24 cellular contexts compared by ENCODE assay signal in genomic region chr3:56025316-56025715, GRCh38.
DNase-seq lines count a peak whose midpoint lies in the region; ATAC-seq and TF ChIP-seq lines count a peak whose summit lies in the region.
"Had no signal": no experiment of that assay in that cellular context is flagged by ENCODE, and none has a peak within 500 bp of the region (broad histone marks: within the 10 kb centered on the region; RNA-seq: fewer than 3 reads in every experiment).

No MANE protein-coding gene starts in this region.

- DNase-seq in COLO668 (lab: John Stamatoyannopoulos, UW; ENCODE audit: unreplicated experiment): peak; percentile 3
- peak; percentile 70 to 76 for DNase-seq in HAP-1 (ENCODE audit: low spot score in 2 of 2)
- peak; percentile 3 for DNase-seq in NCI-H345 treated with DMSO at 0.1 percent for 48 hours (lab: John Stamatoyannopoulos, UW; ENCODE audit: unreplicated experiment)
- DNase-seq in transverse colon: no peak
- DNase-seq in stimulated activated CD4-positive, alpha-beta T cell treated with anti-CD3 and anti-CD28 coated beads, Interleukin-15, amount 100 ng/mL, for 24 hours: no peak
- no peak for DNase-seq in naive thymus-derived CD8-positive, alpha-beta T cell
- DNase-seq: activated CD4-positive, alpha-beta memory T cell treated with anti-CD3 and anti-CD28 coated beads, Interleukin-2, amount 10 ng/mL, durations not matched to agents 7 days and 5 days; activated CD4-positive, CD25-positive, alpha-beta regulatory T cell treated with anti-CD3 and anti-CD28 coated beads, Interleukin-2, amount 50 U/mL, for 72 hours; activated naive CD8-positive, alpha-beta T cell treated with anti-CD3 and anti-CD28 coated beads, Interleukin-2, amount 10 ng/mL, durations not matched to agents 7 days and 5 days; GM23248; HFFc6; KG1; left ventricle myocardium superior; MM.1S; naive B cell; NCI-H187 treated with DMSO at 0.1 percent for 48 hours; NCI-H510A; psoas muscle; stimulated activated naive B cell treated with anti-CD40 and anti-IgM and Interleukin-4, amounts not matched to agents 10 μg/mL and 1 μg/mL and 100 μg/mL, for 72 hours; uterus had no signal

- H3K36me3 ChIP-seq in HAP-1 (replicated peaks): no peaks in the 10 kb centered on the region
- H3K36me3 ChIP-seq in transverse colon: no peaks in the 10 kb centered on the region
- H3K36me3 ChIP-seq: SJSA1, suprapubic skin, uterus had no signal

- H3K4me1 Mint-ChIP-seq in brain: peaks cover 20% of the 10 kb centered on the region
- H3K4me1 Mint-ChIP-seq in naive thymus-derived CD8-positive, alpha-beta T cell: no peaks in the 10 kb centered on the region
- H3K4me1 Mint-ChIP-seq: activated CD4-positive, alpha-beta memory T cell treated with anti-CD3 and anti-CD28 coated beads, Interleukin-2, amount 10 ng/mL, durations not matched to agents 7 days and 5 days; activated naive CD8-positive, alpha-beta T cell treated with anti-CD3 and anti-CD28 coated beads, Interleukin-2, amount 10 ng/mL, durations not matched to agents 7 days and 5 days; naive B cell; stimulated activated naive B cell treated with anti-CD40 and anti-IgM and Interleukin-4, amounts not matched to agents 10 μg/mL and 1 μg/mL and 100 μg/mL, for 72 hours had no signal

- in situ Hi-C loops in HAP-1 (cut with MboI; ENCODE audit: low sequenced_read_pairs): no loop called here
- in situ Hi-C loops in transverse colon (cut with MboI; ENCODE audit: low pct_ligation_motif_present in 1 of 4, low pct_unique_long_range_greater_than_20kb in 1 of 4, low sequenced_read_pairs in 3 of 4): loop anchor here in 1 of 4 donors (25.0 kb wide), 1 partner anchor 538 kb away; the partner anchor contains the start of gene WNT5A

- H3K27me3 ChIP-seq in HAP-1 (ENCODE audit: low read depth) (no peaks in the 10 kb centered on the region), transverse colon (peaks cover 4% of the 10 kb centered on the region)
- H3K27me3 ChIP-seq: SJSA1, suprapubic skin, uterus had no signal

- H3K4me3 ChIP-seq in HAP-1 (no peak overlapping the region), transverse colon (no peak overlapping the region)
- H3K4me3 ChIP-seq: GM23248, psoas muscle, SJSA1, suprapubic skin, uterus had no signal

- POLR2A ChIA-PET in naive thymus-derived CD8-positive, alpha-beta T cell (lab: Charles Lee): no interaction called here

- H3K9me3 ChIP-seq in HAP-1: no peaks in the 10 kb centered on the region
- no peaks in the 10 kb centered on the region for H3K9me3 ChIP-seq in transverse colon
- H3K9me3 ChIP-seq: psoas muscle, SJSA1, suprapubic skin, uterus had no signal

- TF ChIP-seq CTCF in brain (conservative IDR thresholded peaks at IDR 0.05): no peak
- no peak for TF ChIP-seq CTCF in transverse colon (IDR thresholded peaks at IDR 0.05)

- H3K4me1 ChIP-seq in HAP-1 (peaks cover 8% of the 10 kb centered on the region), transverse colon (no peaks in the 10 kb centered on the region)
- H3K4me1 ChIP-seq: psoas muscle, SJSA1, suprapubic skin, uterus had no signal

- 56 to 79% methylated on average over 1 of the region's 1 CpG for WGBS in transverse colon (ENCODE audit: low coverage in 1 of 2), 2 donors

- H3K36me3 Mint-ChIP-seq in brain: peaks cover under 1% of the 10 kb centered on the region
- no peaks in the 10 kb centered on the region for H3K36me3 Mint-ChIP-seq in naive thymus-derived CD8-positive, alpha-beta T cell
- H3K36me3 Mint-ChIP-seq: activated naive CD8-positive, alpha-beta T cell treated with anti-CD3 and anti-CD28 coated beads, Interleukin-2, amount 10 ng/mL, durations not matched to agents 7 days and 5 days; naive B cell; stimulated activated naive B cell treated with anti-CD40 and anti-IgM and Interleukin-4, amounts not matched to agents 10 μg/mL and 1 μg/mL and 100 μg/mL, for 72 hours had no signal

- no peaks in the 10 kb centered on the region for H3K27me3 Mint-ChIP-seq in brain
- H3K27me3 Mint-ChIP-seq in naive thymus-derived CD8-positive, alpha-beta T cell: peaks cover 0 to 10% (median 3%) of the 10 kb centered on the region in 5 donors
- H3K27me3 Mint-ChIP-seq: activated CD4-positive, alpha-beta memory T cell treated with anti-CD3 and anti-CD28 coated beads, Interleukin-2, amount 10 ng/mL, durations not matched to agents 7 days and 5 days; stimulated activated naive B cell treated with anti-CD40 and anti-IgM and Interleukin-4, amounts not matched to agents 10 μg/mL and 1 μg/mL and 100 μg/mL, for 72 hours had no signal

- ATAC-seq in HG03025 (IDR thresholded peaks at IDR 0.05; ENCODE audit: low FRiP score, unreplicated experiment): no peak
- no peak for ATAC-seq in naive thymus-derived CD8-positive, alpha-beta T cell
- ATAC-seq: left ventricle myocardium superior; psoas muscle; stimulated activated naive B cell treated with anti-CD40 and anti-IgM and Interleukin-4, amounts not matched to agents 10 μg/mL and 1 μg/mL and 100 μg/mL, for 72 hours had no signal

- no peak for TF ChIP-seq EP300 in transverse colon (IDR thresholded peaks at IDR 0.05; ENCODE audit: low read depth)

- no peak for TF ChIP-seq POLR2A in transverse colon (IDR thresholded peaks at IDR 0.05)

- peak overlapping the region in 3 of 5 experiments; percentile 5 to 69 (median 41) for H3K27ac Mint-ChIP-seq in brain
- no peak overlapping the region for H3K27ac Mint-ChIP-seq in naive thymus-derived CD8-positive, alpha-beta T cell
- H3K27ac Mint-ChIP-seq: activated CD4-positive, alpha-beta memory T cell treated with anti-CD3 and anti-CD28 coated beads, Interleukin-2, amount 10 ng/mL, durations not matched to agents 7 days and 5 days; activated naive CD8-positive, alpha-beta T cell treated with anti-CD3 and anti-CD28 coated beads, Interleukin-2, amount 10 ng/mL, durations not matched to agents 7 days and 5 days; HFFc6; naive B cell; stimulated activated naive B cell treated with anti-CD40 and anti-IgM and Interleukin-4, amounts not matched to agents 10 μg/mL and 1 μg/mL and 100 μg/mL, for 72 hours had no signal

- peak overlapping the region in 1 of 5 experiments; percentile 6 for H3K4me3 Mint-ChIP-seq in brain
- no peak overlapping the region for H3K4me3 Mint-ChIP-seq in naive thymus-derived CD8-positive, alpha-beta T cell
- H3K4me3 Mint-ChIP-seq: activated CD4-positive, alpha-beta memory T cell treated with anti-CD3 and anti-CD28 coated beads, Interleukin-2, amount 10 ng/mL, durations not matched to agents 7 days and 5 days; activated naive CD8-positive, alpha-beta T cell treated with anti-CD3 and anti-CD28 coated beads, Interleukin-2, amount 10 ng/mL, durations not matched to agents 7 days and 5 days; HFFc6; naive B cell; stimulated activated naive B cell treated with anti-CD40 and anti-IgM and Interleukin-4, amounts not matched to agents 10 μg/mL and 1 μg/mL and 100 μg/mL, for 72 hours had no signal

- no peak overlapping the region for H3K27ac ChIP-seq in transverse colon
- H3K27ac ChIP-seq: GM23248, psoas muscle, SJSA1, suprapubic skin, uterus had no signal

- peaks cover 0 to 3% (median 0%) of the 10 kb centered on the region in 5 experiments for H3K9me3 Mint-ChIP-seq in brain
- peaks cover 0 to 5% (median 0%) of the 10 kb centered on the region in 9 donors for H3K9me3 Mint-ChIP-seq in naive thymus-derived CD8-positive, alpha-beta T cell
- H3K9me3 Mint-ChIP-seq: activated CD4-positive, alpha-beta memory T cell treated with anti-CD3 and anti-CD28 coated beads, Interleukin-2, amount 10 ng/mL, durations not matched to agents 7 days and 5 days; activated naive CD8-positive, alpha-beta T cell treated with anti-CD3 and anti-CD28 coated beads, Interleukin-2, amount 10 ng/mL, durations not matched to agents 7 days and 5 days had no signal

- intact Hi-C loops in transverse colon (cut with DNase I; ENCODE audit: low total_unique reads): no loop called here

Comparison
In these comparisons a context has a peak if more than half of its experiments do, and no peak if none do; other contexts are left out.
1. DNase-seq: peak in COLO668 (single experiment), HAP-1 (2 of 2) and NCI-H345 treated with DMSO at 0.1 percent for 48 hours (single experiment); none in transverse colon (single experiment), stimulated activated CD4-positive, alpha-beta T cell treated with anti-CD3 and anti-CD28 coated beads, Interleukin-15, amount 100 ng/mL, for 24 hours (single experiment) and naive thymus-derived CD8-positive, alpha-beta T cell (0 of 10).
2. H3K27ac Mint-ChIP-seq: peak in brain (3 of 5); none in naive thymus-derived CD8-positive, alpha-beta T cell (0 of 10).